Comparison of ENCODE assay signal across 10 cellular contexts in the genomic region with DNA sequence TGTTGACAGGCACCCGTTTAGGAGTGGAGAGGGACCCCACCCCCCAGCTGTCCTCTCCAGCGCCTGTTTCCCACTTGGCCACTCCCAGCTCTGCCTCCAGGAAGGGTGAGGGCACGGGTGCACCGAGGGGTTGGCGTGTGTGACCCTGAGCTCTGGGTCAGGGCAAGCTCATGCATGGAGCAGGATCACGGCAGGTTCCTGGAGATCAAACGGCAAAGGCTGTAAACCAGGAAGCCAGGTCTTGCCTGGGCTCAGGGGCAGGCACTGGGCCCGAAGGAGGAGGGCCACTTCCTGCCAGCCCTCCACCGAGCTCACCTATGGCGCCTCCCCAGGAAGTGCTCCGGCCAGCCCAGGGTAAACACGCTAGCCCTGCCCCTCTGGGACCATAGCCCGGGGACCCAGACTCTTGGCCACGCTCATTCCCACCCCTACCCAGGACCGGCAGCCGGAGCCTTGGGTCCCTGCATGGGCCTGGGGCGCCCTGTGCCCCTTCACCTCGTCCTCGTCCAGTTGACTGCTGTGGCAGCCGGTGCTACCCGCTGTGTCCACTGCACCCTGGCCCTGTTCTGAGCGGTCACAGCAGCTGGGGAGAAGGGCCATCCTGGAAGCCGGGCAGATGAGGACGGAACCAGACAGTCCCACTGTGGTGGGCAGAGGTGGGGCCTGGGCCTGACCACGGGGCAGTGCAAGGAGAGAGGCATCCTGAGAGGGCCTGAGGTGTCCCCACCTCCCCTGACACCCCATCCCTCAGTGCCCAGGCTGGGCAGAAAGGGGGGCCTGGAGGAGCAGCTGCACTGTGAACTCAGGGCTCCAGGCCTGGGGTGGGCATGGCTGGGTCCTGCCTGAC. TPM values are rescaled to one million over a fixed set of nuclear protein-coding genes. Genes with fewer than 3 reads are reported as not detected.
DNase-seq lines count a peak whose midpoint lies in the region; ATAC-seq lines count a peak whose summit lies in the region.
"Had no signal": no experiment of that assay in that cellular context is flagged by ENCODE, and none has a peak within 500 bp of the region (broad histone marks: within the 10 kb centered on the region; RNA-seq: fewer than 3 reads in every experiment).

No MANE protein-coding gene starts in this region.

- H3K36me3 Mint-ChIP-seq in naive thymus-derived CD8-positive, alpha-beta T cell, result peaks cover 0 to 7% (median 3%) of the 10 kb centered on the region in 3 donors
- H3K36me3 Mint-ChIP-seq in activated CD8-positive, alpha-beta T cell treated with anti-CD3 and anti-CD28 coated beads, Interleukin-2, amount 10 ng/mL, durations not matched to agents 7 days and 5 days (ENCODE audit: low read depth), result peaks cover 7% of the 10 kb centered on the region

- H3K4me1 ChIP-seq in ACC112 (ENCODE audit: control insufficient read depth, insufficient read depth, low read length, unreplicated experiment), result peaks cover 24% of the 10 kb centered on the region

- POLR2A ChIA-PET in naive thymus-derived CD8-positive, alpha-beta T cell (lab: Charles Lee), result interaction anchor here (0.8 to 2.2 kb wide), 4 partner anchors 9 to 90 kb away, joined by 3 to 18 read pairs (median 7); partner anchors contain the start of genes DEAF1 and TMEM80
- POLR2A ChIA-PET in activated CD8-positive, alpha-beta T cell treated with anti-CD3 and anti-CD28 coated beads, Interleukin-2, amount 10 ng/mL, durations not matched to agents 7 days and 5 days (lab: Charles Lee), result no interaction called here

- peak overlapping the region in 2 of 10 donors; percentile 53 to 72 for H3K27ac Mint-ChIP-seq in naive thymus-derived CD8-positive, alpha-beta T cell
- H3K27ac Mint-ChIP-seq in activated CD8-positive, alpha-beta T cell treated with anti-CD3 and anti-CD28 coated beads, Interleukin-2, amount 10 ng/mL, durations not matched to agents 7 days and 5 days, result no peak overlapping the region
- H3K27ac Mint-ChIP-seq: CD14-positive monocyte had no signal

- H3K4me1 Mint-ChIP-seq in naive thymus-derived CD8-positive, alpha-beta T cell, result peaks cover 3 to 11% (median 4%) of the 10 kb centered on the region in 4 donors
- peaks cover 3% of the 10 kb centered on the region for H3K4me1 Mint-ChIP-seq in activated CD8-positive, alpha-beta T cell treated with anti-CD3 and anti-CD28 coated beads, Interleukin-2, amount 10 ng/mL, durations not matched to agents 7 days and 5 days (ENCODE audit: low read depth)

- H3K4me3 Mint-ChIP-seq in naive thymus-derived CD8-positive, alpha-beta T cell, result peak overlapping the region in 6 of 10 donors; percentile 22 to 77 (median 54)
- no peak overlapping the region for H3K4me3 Mint-ChIP-seq in activated CD8-positive, alpha-beta T cell treated with anti-CD3 and anti-CD28 coated beads, Interleukin-2, amount 10 ng/mL, durations not matched to agents 7 days and 5 days

- H3K4me3 ChIP-seq in ACC112 (ENCODE audit: low read depth, low read length), result peak overlapping the region; percentile 78

- no peaks in the 10 kb centered on the region for H3K9me3 Mint-ChIP-seq in naive thymus-derived CD8-positive, alpha-beta T cell
- H3K9me3 Mint-ChIP-seq in activated CD8-positive, alpha-beta T cell treated with anti-CD3 and anti-CD28 coated beads, Interleukin-2, amount 10 ng/mL, durations not matched to agents 7 days and 5 days (ENCODE audit: insufficient read depth), result no peaks in the 10 kb centered on the region

- no peaks in the 10 kb centered on the region for H3K27me3 ChIP-seq in ACC112 (ENCODE audit: insufficient read depth, low read length)

- ATAC-seq in naive thymus-derived CD8-positive, alpha-beta T cell, result peak in 1 of 2 donors; percentile 22
- no peak for ATAC-seq in GM18868 (IDR thresholded peaks at IDR 0.05; ENCODE audit: unreplicated experiment)
- ATAC-seq in activated CD8-positive, alpha-beta T cell treated with anti-CD3 and anti-CD28 coated beads, Interleukin-2, amount 10 ng/mL, durations not matched to agents 7 days and 5 days, result no peak
- no peak for ATAC-seq in GM19467 (IDR thresholded peaks at IDR 0.05; ENCODE audit: unreplicated experiment)

- H2AFZ ChIP-seq in ACC112 (ENCODE audit: low read length, unreplicated experiment), result no peak overlapping the region

- no peak overlapping the region for H3K27ac ChIP-seq in ACC112 (ENCODE audit: low read depth, low read length)
- H3K27ac ChIP-seq in epithelial cell of prostate, result peak overlapping the region; percentile 94

- H3K36me3 ChIP-seq in ACC112 (ENCODE audit: insufficient read depth, low read length), result 0 out of 2 replicates have a peak, but pooled peaks cover 6% of the 10 kb centered on the region

- H3K27me3 Mint-ChIP-seq in naive thymus-derived CD8-positive, alpha-beta T cell, result peaks cover 0 to 17% (median 8%) of the 10 kb centered on the region in 5 donors
- H3K27me3 Mint-ChIP-seq in activated CD8-positive, alpha-beta T cell treated with anti-CD3 and anti-CD28 coated beads, Interleukin-2, amount 10 ng/mL, durations not matched to agents 7 days and 5 days (ENCODE audit: low read depth), result peaks cover 8% of the 10 kb centered on the region

- DNase-seq in NCI-H69 (lab: John Stamatoyannopoulos, UW), result peak; percentile 25
- no peak for DNase-seq in epithelial cell of prostate (ENCODE audit: low read depth, low spot score)
- peak in 1 of 10 donors; percentile 60 for DNase-seq in naive thymus-derived CD8-positive, alpha-beta T cell
- no peak for DNase-seq in iPS-NIHi7 (ENCODE audit: extremely low spot score)
- DNase-seq in activated CD8-positive, alpha-beta T cell treated with anti-CD3 and anti-CD28 coated beads, Interleukin-2, amount 10 ng/mL, durations not matched to agents 7 days and 5 days, result no peak
- DNase-seq: central memory CD4-positive, alpha-beta T cell had no signal

- CTCF ChIA-PET in activated CD8-positive, alpha-beta T cell treated with anti-CD3 and anti-CD28 coated beads, Interleukin-2, amount 10 ng/mL, durations not matched to agents 7 days and 5 days (lab: Charles Lee), result no interaction called here

- no peaks in the 10 kb centered on the region for H3K79me2 ChIP-seq in ACC112 (ENCODE audit: control insufficient read depth, insufficient read depth, low read length, unreplicated experiment)

RNA-seq across cellular contexts. Expression of gene EPS8L2, which starts 1.0 kb away (rescaled TPM):
- 1 to 10 TPM; 8.2 to 9.7 TPM for total RNA-seq in naive thymus-derived CD8-positive, alpha-beta T cell
- 10 to 100 TPM in 2 of 3 donors, 1 to 10 TPM in 1; 9.6 to 20.4 (median 14.8) TPM for polyA plus RNA-seq in naive thymus-derived CD8-positive, alpha-beta T cell
- 10 to 100 TPM; 13.9 to 15.0 TPM for total RNA-seq in activated CD8-positive, alpha-beta T cell treated with anti-CD3 and anti-CD28 coated beads, Interleukin-2, amount 10 ng/mL, durations not matched to agents 7 days and 5 days
- polyA plus RNA-seq: CD14-positive monocyte had no signal

RNA-seq across cellular contexts. Expression of gene TMEM80, which starts 9.4 kb away (rescaled TPM):
- total RNA-seq in naive thymus-derived CD8-positive, alpha-beta T cell, result 10 to 100 TPM; 46.0 to 49.2 TPM
- 10 to 100 TPM; 22.2 to 44.6 (median 32.4) TPM for polyA plus RNA-seq in naive thymus-derived CD8-positive, alpha-beta T cell
- 10 to 100 TPM; 27.1 to 29.8 TPM for total RNA-seq in activated CD8-positive, alpha-beta T cell treated with anti-CD3 and anti-CD28 coated beads, Interleukin-2, amount 10 ng/mL, durations not matched to agents 7 days and 5 days

RNA-seq across cellular contexts. Expression of gene DEAF1, which starts 10.0 kb away (rescaled TPM):
- 10 to 100 TPM; 46.5 to 51.0 TPM for total RNA-seq in naive thymus-derived CD8-positive, alpha-beta T cell
- polyA plus RNA-seq in naive thymus-derived CD8-positive, alpha-beta T cell, result 10 to 100 TPM; 27.0 to 58.2 (median 27.9) TPM
- total RNA-seq in activated CD8-positive, alpha-beta T cell treated with anti-CD3 and anti-CD28 coated beads, Interleukin-2, amount 10 ng/mL, durations not matched to agents 7 days and 5 days, result 10 to 100 TPM; 34.1 to 36.7 TPM

RNA-seq across cellular contexts. Expression of gene TALDO1, which starts 42.2 kb away (rescaled TPM):
- total RNA-seq in naive thymus-derived CD8-positive, alpha-beta T cell, result 100 to 1,000 TPM; 120 to 124 TPM
- 100 to 1,000 TPM; 160 to 173 (median 166) TPM for polyA plus RNA-seq in naive thymus-derived CD8-positive, alpha-beta T cell
- 100 to 1,000 TPM; 278 to 289 TPM for total RNA-seq in activated CD8-positive, alpha-beta T cell treated with anti-CD3 and anti-CD28 coated beads, Interleukin-2, amount 10 ng/mL, durations not matched to agents 7 days and 5 days
